Comparison of ENCODE assay signal across 8 cellular contexts in genomic region chr9:113578877-113579269, GRCh38.
A peak's percentile ranks its signal among the peaks of the same experiment; 100 is the strongest.
DNase-seq lines count a peak whose midpoint lies in the region; ATAC-seq and TF ChIP-seq lines count a peak whose summit lies in the region.

No MANE protein-coding gene starts in this region.

- H4K20me1 ChIP-seq in hepatocyte (ENCODE audit: insufficient read depth, poor library complexity, severe bottlenecking) = no peaks in the 10 kb centered on the region

- in situ Hi-C loops in SK-MEL-5 (cut with HindIII; ENCODE audit: low pct_unique_long_range_greater_than_20kb, low sequenced_read_pairs) = no loop called here

- H3K4me3 Mint-ChIP-seq in activated naive CD4-positive, alpha-beta T cell treated with anti-CD3 and anti-CD28 coated beads for 36 hours = peak overlapping the region; percentile 81

- no peaks in the 10 kb centered on the region for H3K27me3 Mint-ChIP-seq in activated naive CD4-positive, alpha-beta T cell treated with anti-CD3 and anti-CD28 coated beads for 36 hours (ENCODE audit: low read depth)

- peaks cover 2% of the 10 kb centered on the region for H3K79me2 ChIP-seq in hepatocyte

- CTCF ChIA-PET in activated naive CD4-positive, alpha-beta T cell treated with anti-CD3 and anti-CD28 coated beads for 36 hours (lab: Charles Lee) = interaction anchor here (0.6 to 5.5 kb wide), 18 partner anchors 10 to 1012 kb away, joined by 3 to 69 read pairs (median 4); partner anchors contain the start of genes ALAD, C9orf43 and POLE3

- ATAC-seq in HG03378 (IDR thresholded peaks at IDR 0.05; ENCODE audit: unreplicated experiment) = peak; percentile 62

- H3K9me2 ChIP-seq in hepatocyte (replicated peaks; ENCODE audit: insufficient read depth) = no peaks in the 10 kb centered on the region

- peaks cover 4% of the 10 kb centered on the region for H3K36me3 Mint-ChIP-seq in activated naive CD4-positive, alpha-beta T cell treated with anti-CD3 and anti-CD28 coated beads for 36 hours (ENCODE audit: low read depth)

- 52% methylated on average over 5 of the region's 5 CpGs for WGBS in hepatocyte (ENCODE audit: low lambda C conversion rate, missing lambda C conversion rate)

- no peaks in the 10 kb centered on the region for H3K9me3 ChIP-seq in hepatocyte (ENCODE audit: low read depth)

- H3K4me2 ChIP-seq in hepatocyte = no peak overlapping the region

- peaks cover 70% of the 10 kb centered on the region for H3K4me1 Mint-ChIP-seq in activated naive CD4-positive, alpha-beta T cell treated with anti-CD3 and anti-CD28 coated beads for 36 hours (ENCODE audit: low read depth)

- no peak overlapping the region for H3K4me3 ChIP-seq in hepatocyte

- H3K27ac Mint-ChIP-seq in activated naive CD4-positive, alpha-beta T cell treated with anti-CD3 and anti-CD28 coated beads for 36 hours = peak overlapping the region; percentile 92

- H3K9me3 Mint-ChIP-seq in activated naive CD4-positive, alpha-beta T cell treated with anti-CD3 and anti-CD28 coated beads for 36 hours = no peaks in the 10 kb centered on the region

- DNase-seq in AG08396 (ENCODE audit: low spot score) (peak; percentile 92), GM19238 (ENCODE audit: insufficient read length, low spot score) (peak; percentile 93), SK-MEL-5 (ENCODE audit: low read depth, low spot score) (peak; percentile 18), hepatocyte (ENCODE audit: low spot score) (peak; percentile 66), NCI-H345 (lab: John Stamatoyannopoulos, UW) (no peak)
- peak; percentile 95 for DNase-seq in activated naive CD4-positive, alpha-beta T cell treated with anti-CD3 and anti-CD28 coated beads for 36 hours
- peak; percentile 79 for DNase-seq in stimulated activated CD8-positive, alpha-beta memory T cell treated with anti-CD3 and anti-CD28 coated beads, Interleukin-12 subunit alpha, Interleukin-12 subunit beta, amount 100 ng/mL, for 1 hour (ENCODE audit: low read depth)

- no peaks in the 10 kb centered on the region for H3K27me3 ChIP-seq in hepatocyte

- no peak overlapping the region for H2AFZ ChIP-seq in hepatocyte

- intact Hi-C loops in activated naive CD4-positive, alpha-beta T cell treated with anti-CD3 and anti-CD28 coated beads for 36 hours (cut with micrococcal nuclease) = loop anchor here (1.0 to 2.0 kb wide), 4 partner anchors 24 to 169 kb away; partner anchors contain the start of genes C9orf43 and POLE3

- H3K27ac ChIP-seq in hepatocyte = peak overlapping the region; percentile 46

- H3K36me3 ChIP-seq in hepatocyte (replicated peaks; ENCODE audit: insufficient read depth, low read depth) = no peaks in the 10 kb centered on the region

- H3K4me1 ChIP-seq in hepatocyte (ENCODE audit: insufficient read depth) = peaks cover 24% of the 10 kb centered on the region

- TF ChIP-seq CTCF in hepatocyte (IDR thresholded peaks at IDR 0.05; ENCODE audit: poor library complexity) = no peak
